Comparison of ENCODE assay signal across 21 cellular contexts in the genomic region with DNA sequence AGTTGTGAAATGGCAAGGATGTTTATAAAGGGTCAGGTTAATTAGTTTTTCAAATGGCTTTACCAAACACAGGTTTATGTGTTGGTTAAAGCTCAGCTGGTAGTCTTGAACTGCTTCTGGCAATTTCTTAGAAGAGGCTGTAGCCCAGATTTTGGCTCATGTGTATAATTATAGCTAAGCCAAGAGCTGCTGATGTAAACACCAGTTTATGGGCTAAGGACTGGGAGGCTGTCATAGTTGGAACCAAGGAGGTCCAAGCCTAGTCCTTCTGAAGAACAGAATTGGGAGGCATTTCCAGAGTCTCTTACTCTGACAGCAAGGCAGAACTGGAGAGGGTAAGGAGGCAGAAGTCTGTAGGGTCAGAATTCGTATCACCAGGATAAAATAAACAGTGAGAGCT. TPM values are rescaled to one million over a fixed set of nuclear protein-coding genes. Genes with fewer than 3 reads are reported as not detected.
DNase-seq lines count a peak whose midpoint lies in the region; TF ChIP-seq lines count a peak whose summit lies in the region.
"Had no signal": no experiment of that assay in that cellular context is flagged by ENCODE, and none has a peak within 500 bp of the region (broad histone marks: within the 10 kb centered on the region; RNA-seq: fewer than 3 reads in every experiment).

No MANE protein-coding gene starts in this region.

- TF ChIP-seq CTCF in VCaP (conservative IDR thresholded peaks at IDR 0.05) (no peak), uterus (IDR thresholded peaks at IDR 0.05) (no peak)

- no peak overlapping the region for H2AK5ac ChIP-seq in mesendoderm (ENCODE audit: low read length)

- TF ChIP-seq POLR2A in uterus (IDR thresholded peaks at IDR 0.05): no peak

- H3K23ac ChIP-seq in mesendoderm (ENCODE audit: low read length): no peak overlapping the region

- no peaks in the 10 kb centered on the region for H3K9me3 ChIP-seq in uterus
- H3K9me3 ChIP-seq: BE2C had no signal

- no peak overlapping the region for H2BK120ac ChIP-seq in mesendoderm (ENCODE audit: low read depth, low read length)

- DNase-seq in NCI-H2227 (lab: John Stamatoyannopoulos, UW; ENCODE audit: unreplicated experiment) (peak; percentile 14), NCI-H2227 treated with DMSO at 0.1 percent for 48 hours (lab: John Stamatoyannopoulos, UW) (no peak), mesendoderm (no peak), NCI-H748 (lab: John Stamatoyannopoulos, UW; ENCODE audit: unreplicated experiment) (no peak), foreskin melanocyte (no peak), uterus (no peak)
- DNase-seq: 8988T; ACHN; BE2C; CD8-positive, alpha-beta memory T cell; DMS79 treated with DMSO at 0.1 percent for 48 hours; NCI-H1092 treated with DMSO at 0.1 percent for 48 hours; NCI-H1436; NCI-H187; NCI-H2081 treated with DMSO at 0.1 percent for 48 hours; NCI-H524; NCI-H82; NK-92 treated with Interleukin-12 subunit alpha and Interleukin-12 subunit beta, amount 100 ng/mL, for 24 hours; PC-3 had no signal

- no CpG with 5 or more reads among the region's 1 CpG for WGBS in mesendoderm (ENCODE audit: extremely low coverage, insufficient coverage, low lambda C conversion rate)

- H3K9ac ChIP-seq in mesendoderm (ENCODE audit: low read length): no peak overlapping the region
- H3K9ac ChIP-seq: KMS-11 had no signal

- H2BK15ac ChIP-seq in mesendoderm (replicated peaks; ENCODE audit: low read depth): no peak overlapping the region

- no peak overlapping the region for H4K5ac ChIP-seq in mesendoderm (ENCODE audit: low read length)

- peak overlapping the region; percentile 42 for H3K27ac ChIP-seq in VCaP
- no peak overlapping the region for H3K27ac ChIP-seq in mesendoderm (ENCODE audit: low read depth, low read length)
- H3K27ac ChIP-seq in uterus: no peak overlapping the region
- H3K27ac ChIP-seq: KMS-11 had no signal

- intact Hi-C loops in uterus (cut with DNase I; ENCODE audit: low total_unique reads): no loop called here

- H2BK5ac ChIP-seq in mesendoderm (ENCODE audit: low read length): no peak overlapping the region

- no peak overlapping the region for H3K4me2 ChIP-seq in mesendoderm (ENCODE audit: low read length)
- H3K4me2 ChIP-seq: KMS-11 had no signal

- peak overlapping the region; percentile 10 for H3K18ac ChIP-seq in mesendoderm (ENCODE audit: low read length)

- peaks cover 8% of the 10 kb centered on the region for H3K79me1 ChIP-seq in mesendoderm (ENCODE audit: low read length)

- no peaks in the 10 kb centered on the region for H3K27me3 ChIP-seq in mesendoderm (ENCODE audit: insufficient read depth, low read length, poor library complexity)
- H3K27me3 ChIP-seq in uterus: no peaks in the 10 kb centered on the region
- H3K27me3 ChIP-seq: BE2C had no signal

- H3K56ac ChIP-seq in mesendoderm (ENCODE audit: low read length): no peak overlapping the region

- no peak overlapping the region for H3K4ac ChIP-seq in mesendoderm (ENCODE audit: low read depth, low read length)

- H3K4me3 ChIP-seq in mesendoderm (ENCODE audit: low read length): no peak overlapping the region
- H3K4me3 ChIP-seq in uterus: no peak overlapping the region

- H4K8ac ChIP-seq in mesendoderm (ENCODE audit: low read depth, low read length): no peak overlapping the region

- no peaks in the 10 kb centered on the region for H3K36me3 ChIP-seq in mesendoderm (ENCODE audit: control insufficient read depth, insufficient read depth, low read length)
- no peaks in the 10 kb centered on the region for H3K36me3 ChIP-seq in uterus
- H3K36me3 ChIP-seq: BE2C had no signal

- H3K4me1 ChIP-seq in mesendoderm (ENCODE audit: control insufficient read depth, low read depth, low read length): peaks cover 4% of the 10 kb centered on the region
- H3K4me1 ChIP-seq in uterus: no peaks in the 10 kb centered on the region
- H3K4me1 ChIP-seq: BE2C had no signal

- H3K79me2 ChIP-seq in mesendoderm (ENCODE audit: control insufficient read depth, insufficient read depth, low read length): peaks cover 33% of the 10 kb centered on the region

RNA-seq across cellular contexts. Expression of gene UBE2E3, which starts 25.4 kb away (rescaled TPM):
- polyA plus RNA-seq in mesendoderm (2013, experiment 1 of 2): 105 TPM
- polyA plus RNA-seq in mesendoderm (2013, experiment 2 of 2): 108 TPM
- total RNA-seq in uterus: 100 to 1,000 TPM in 1 of 4 donors, 10 to 100 TPM in 3; 29.2 to 200 (median 44.9) TPM
